28 cellular contexts compared by ENCODE assay signal in genomic region chr6:169510871-169511270, GRCh38.
"Had no signal": no experiment of that assay in that cellular context is flagged by ENCODE, and none has a peak within 500 bp of the region (broad histone marks: within the 10 kb centered on the region; RNA-seq: fewer than 3 reads in every experiment).

No MANE protein-coding gene starts in this region.

- ATAC-seq: activated CD4-positive, alpha-beta T cell treated with anti-CD3 and anti-CD28 coated beads for 36 hours; activated naive CD4-positive, alpha-beta T cell treated with anti-CD3 and anti-CD28 coated beads, Interleukin-2, amount 50 U/mL, for 72 hours; activated T-cell treated with anti-CD3 and anti-CD28 coated beads, Interleukin-2, amount 50 U/mL, for 72 hours; T-helper 17 cell had no signal

- DNase-seq: activated CD4-positive, alpha-beta memory T cell treated with anti-CD3 and anti-CD28 coated beads for 36 hours; activated CD4-positive, alpha-beta T cell treated with anti-CD3 and anti-CD28 coated beads for 36 hours; activated CD4-positive, alpha-beta T cell treated with anti-CD3 and anti-CD28 coated beads, Interleukin-2, amount 10 ng/mL, durations not matched to agents 24 days and 14 days; activated CD4-positive, CD25-positive, alpha-beta regulatory T cell; activated CD4-positive, CD25-positive, alpha-beta regulatory T cell treated with anti-CD3 and anti-CD28 coated beads, Interleukin-2, amount 50 U/mL, for 72 hours; activated CD8-positive, alpha-beta memory T cell treated with anti-CD3 and anti-CD28 coated beads, Interleukin-2, amount 50 U/mL, for 48 hours; activated gamma-delta T cell; activated naive CD4-positive, alpha-beta T cell; activated naive CD4-positive, alpha-beta T cell treated with anti-CD3 and anti-CD28 coated beads, Interleukin-2, amount 10 ng/mL, durations not matched to agents 7 days and 5 days; activated naive CD8-positive, alpha-beta T cell treated with anti-CD3 and anti-CD28 coated beads, Interleukin-2, amount 10 ng/mL, durations not matched to agents 7 days and 5 days; activated T-cell treated with anti-CD3 and anti-CD28 coated beads for 4 hours; activated T-cell treated with anti-CD3 and anti-CD28 coated beads, Interleukin-2, amount 50 U/mL, for 24 hours; activated T-cell treated with anti-CD3 and anti-CD28 coated beads, Interleukin-2, amount 50 U/mL, for 72 hours; amniotic stem cell; anterior cingulate cortex; brain microvascular endothelial cell; dorsolateral prefrontal cortex; effector memory CD4-positive, alpha-beta T cell; endodermal cell; erythroblast; foreskin fibroblast; head of caudate nucleus; T-helper 1 cell; T-helper 17 cell; T1000 had no signal

- H3K36me3 ChIP-seq: brain microvascular endothelial cell, esophagus muscularis mucosa had no signal

- H3K27me3 ChIP-seq: brain microvascular endothelial cell, dorsolateral prefrontal cortex, esophagus muscularis mucosa had no signal

- H3K4me1 ChIP-seq: esophagus muscularis mucosa had no signal

- H3K4me3 ChIP-seq: coronary artery, dorsolateral prefrontal cortex, esophagus muscularis mucosa had no signal

- H3K27ac ChIP-seq: brain microvascular endothelial cell, coronary artery, dorsolateral prefrontal cortex, esophagus muscularis mucosa had no signal
